Comparison of ENCODE assay signal across 7 cellular contexts in the genomic region with DNA sequence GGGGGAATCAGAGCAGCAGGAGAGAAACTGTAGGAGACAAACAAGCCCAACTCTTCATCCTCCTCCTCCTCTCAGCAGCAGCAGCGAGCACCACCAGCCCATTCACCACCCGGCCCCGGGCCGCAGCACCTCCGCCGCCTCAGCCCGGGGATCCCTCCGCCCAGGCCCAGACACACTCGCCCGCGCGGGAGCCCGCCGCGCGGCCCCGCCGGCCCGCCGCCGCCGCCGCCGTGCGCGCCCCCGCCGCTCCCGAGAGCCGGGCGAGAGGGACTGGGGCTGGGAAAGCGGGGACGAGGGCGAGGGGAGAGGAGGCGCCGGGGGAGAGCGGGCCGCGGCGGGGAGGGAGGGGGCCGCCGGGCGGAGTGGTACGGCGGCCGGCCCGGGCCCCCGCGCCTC. TPM values are rescaled to one million over a fixed set of nuclear protein-coding genes. Genes with fewer than 3 reads are reported as not detected.
DNase-seq lines count a peak whose midpoint lies in the region; ATAC-seq and TF ChIP-seq lines count a peak whose summit lies in the region.

Gene PHF21A, minus strand, starts transcription at position 127 of the 396 bp plus-strand sequence. CDS start 37,235 bp downstream, outside the sequence.

- peak within 1 kb of the TSS; percentile 98 for H3K4me2 ChIP-seq in smooth muscle cell

- peak within 1 kb of the TSS; percentile 66 for H3K9ac ChIP-seq in smooth muscle cell (ENCODE audit: low read depth)

- H2AFZ ChIP-seq in smooth muscle cell (ENCODE audit: low read depth): peak within 1 kb of the TSS; percentile 94

- H3K36me3 ChIP-seq in smooth muscle cell (ENCODE audit: low read depth): no peaks in the 10 kb centered on the region

- no peaks in the 10 kb centered on the region for H3K36me3 Mint-ChIP-seq in brain

- ATAC-seq in GM18517 (IDR thresholded peaks at IDR 0.05; ENCODE audit: unreplicated experiment) (peak; percentile 20), HG02973 (IDR thresholded peaks at IDR 0.05; ENCODE audit: unreplicated experiment) (peak; percentile 44)

- no peaks in the 10 kb centered on the region for H3K9me3 Mint-ChIP-seq in brain

- peaks cover 46% of the 10 kb centered on the region for H3K4me1 Mint-ChIP-seq in brain

- 0% methylated on average over 3 of the region's 49 CpGs for WGBS in smooth muscle cell (ENCODE audit: low lambda C conversion rate)

- peak within 1 kb of the TSS; percentile 78 for H3K27ac ChIP-seq in smooth muscle cell (ENCODE audit: low read depth)

- peaks cover 32% of the 10 kb centered on the region for H4K20me1 ChIP-seq in smooth muscle cell (ENCODE audit: low read depth)

- H3K9me3 ChIP-seq in iPS-18c (ENCODE audit: control insufficient read depth, insufficient read depth, low read length): peaks cover 2% of the 10 kb centered on the region
- H3K9me3 ChIP-seq in smooth muscle cell (replicated peaks; ENCODE audit: low read depth): no peaks in the 10 kb centered on the region

- H3F3A ChIP-seq in smooth muscle cell (ENCODE audit: low read depth): peaks cover 13% of the 10 kb centered on the region

- peaks cover 37% of the 10 kb centered on the region for H3K4me1 ChIP-seq in smooth muscle cell (ENCODE audit: low read depth)

- no peak for TF ChIP-seq CTCF in brain (conservative IDR thresholded peaks at IDR 0.05)
- TF ChIP-seq CTCF in smooth muscle cell (IDR thresholded peaks at IDR 0.05; ENCODE audit: borderline replicate concordance, insufficient read depth, poor library complexity, severe bottlenecking): no peak

- H3K79me2 ChIP-seq in smooth muscle cell (ENCODE audit: low read depth): peaks cover 33% of the 10 kb centered on the region

- H3K4me3 ChIP-seq in iPS-18c (ENCODE audit: insufficient read depth, low read depth, low read length) (peak within 1 kb of the TSS; percentile 84), smooth muscle cell (peak within 1 kb of the TSS; percentile 91)

- H3K27me3 ChIP-seq in smooth muscle cell (ENCODE audit: low read depth): no peaks in the 10 kb centered on the region

- peaks cover 8% of the 10 kb centered on the region for H3K27me3 Mint-ChIP-seq in brain

- peak; percentile 73 for DNase-seq in NCI-H2107 treated with DMSO at 0.1 percent for 48 hours (lab: John Stamatoyannopoulos, UW; ENCODE audit: unreplicated experiment)
- peak; percentile 91 for DNase-seq in UCSD-AML1 (lab: John Stamatoyannopoulos, UW; ENCODE audit: unreplicated experiment)
- DNase-seq in smooth muscle cell (lab: John Stamatoyannopoulos, UW; ENCODE audit: unreplicated experiment): peak; percentile 68

- peak within 1 kb of the TSS; percentile 92 to 99 (median 95) for H3K4me3 Mint-ChIP-seq in brain

- peak within 1 kb of the TSS; percentile 98 to 99 (median 99) for H3K27ac Mint-ChIP-seq in brain

RNA-seq across cellular contexts. Expression of gene PHF21A, which starts in this region (rescaled TPM):
- 23.7 TPM for polyA plus RNA-seq in brain (ENCODE audit: insufficient read depth, low read depth, low replicate concordance)
- total RNA-seq in smooth muscle cell: 28.2 and 28.7 TPM in 2 replicates
- polyA plus RNA-seq in smooth muscle cell: 26.1 and 26.8 TPM in 2 replicates

Comparison
In these comparisons a context has a peak if more than half of its experiments do, and no peak if none do; other contexts are left out.
1. Peak in every context shown above with its lines: DNase-seq, ATAC-seq, H3K4me3 ChIP-seq and H3K27ac ChIP-seq.